8 cellular contexts compared by ENCODE assay signal in the genomic region with DNA sequence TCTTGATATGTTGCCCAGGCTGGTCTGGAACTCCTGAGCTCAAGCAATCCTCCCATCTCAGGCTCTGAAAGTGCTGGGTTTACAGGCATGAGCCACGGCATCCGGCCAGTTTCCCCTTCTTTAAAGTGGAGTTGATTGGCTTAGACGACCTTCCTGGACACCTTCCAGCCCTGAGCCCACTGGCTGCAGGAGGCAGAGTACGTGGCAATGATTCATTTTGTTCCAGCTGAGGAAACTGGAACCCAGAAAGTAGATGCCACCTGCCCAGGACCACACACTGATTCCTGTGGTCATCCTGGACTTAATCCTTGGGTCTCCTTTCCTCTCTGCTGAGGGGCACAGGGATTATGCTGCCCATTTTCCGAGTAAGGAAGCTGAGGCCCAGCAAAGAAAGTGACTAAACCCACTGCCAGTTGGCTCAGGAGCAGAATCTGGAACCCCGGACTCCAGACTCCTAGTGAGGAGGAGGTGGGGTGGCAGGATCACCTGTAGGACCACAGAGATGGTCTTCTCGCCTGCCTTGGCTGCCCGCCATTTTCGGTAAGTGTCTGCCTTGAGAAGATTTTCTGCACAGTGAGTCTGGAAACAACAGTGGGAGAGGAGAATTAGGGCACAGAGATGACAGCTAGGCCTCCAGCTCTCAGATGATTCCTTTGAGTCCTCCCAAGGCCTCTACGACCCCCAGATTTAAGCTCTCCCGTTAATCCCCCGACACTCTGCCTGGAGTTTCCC. TPM values are rescaled to one million over a fixed set of nuclear protein-coding genes. Genes with fewer than 3 reads are reported as not detected.
A peak's percentile ranks its signal among the peaks of the same experiment; 100 is the strongest.
DNase-seq lines count a peak whose midpoint lies in the region; ATAC-seq, FAIRE-seq and TF ChIP-seq lines count a peak whose summit lies in the region.

No MANE protein-coding gene starts in this region.

- TF ChIP-seq CTCF in 22Rv1 (IDR thresholded peaks at IDR 0.05) (no peak), HCT116 (IDR thresholded peaks at IDR 0.05 in 2 of 3, conservative IDR thresholded peaks at IDR 0.05 in 1 of 3; ENCODE audit: borderline replicate concordance in 1 of 3, insufficient read depth in 1 of 3, low read depth in 2 of 3, low read length in 2 of 3) (no peak), kidney (IDR thresholded peaks at IDR 0.05; ENCODE audit: borderline replicate concordance, extremely low read depth, insufficient read depth) (no peak)

- H3K4me3 ChIP-seq in HCT116 (replicated peaks in 1 of 2; ENCODE audit: low read depth in 1 of 2, low read length in 2 of 2) (peak overlapping the region; percentile 81 to 85), kidney (ENCODE audit: low read length in 2 of 2) (peak overlapping the region; percentile 89 to 98)

- H3K27me3 ChIP-seq in HCT116 (ENCODE audit: insufficient read depth, low read length): no peaks in the 10 kb centered on the region

- DNase-seq in HCT116 (ENCODE audit: low read depth, low spot score) (no peak), kidney (no peak)

- H3K9me3 ChIP-seq in HCT116 (ENCODE audit: control insufficient read depth in 1 of 2, insufficient read depth in 1 of 2, low read depth in 1 of 2, low read length in 2 of 2): no peaks in the 10 kb centered on the region
- H3K9me3 ChIP-seq in kidney (ENCODE audit: control insufficient read depth in 1 of 2, low read length in 2 of 2): no peaks in the 10 kb centered on the region

- no peaks in the 10 kb centered on the region for H3K9me2 ChIP-seq in HCT116 (ENCODE audit: insufficient read depth)

- CTCF ChIA-PET in HCT116 (lab: Charles Lee): interaction anchor here (0.7 kb wide), 1 partner anchor 20 kb away, joined by 3 read pairs; no protein-coding TSS in a partner anchor

- H3K9ac ChIP-seq in HCT116 (ENCODE audit: low read length): peak overlapping the region; percentile 90
- H3K9ac ChIP-seq in kidney (ENCODE audit: low read length in 2 of 2): peak overlapping the region; percentile 74 to 94

- FAIRE-seq in kidney (lab: Jason Lieb, UNC): no peak

- H3K27me3 Mint-ChIP-seq in activated naive CD8-positive, alpha-beta T cell: no peaks in the 10 kb centered on the region

- no peak for TF ChIP-seq POLR2A in HCT116 (IDR thresholded peaks at IDR 0.05; ENCODE audit: borderline replicate concordance, extremely low read depth, insufficient read depth, insufficient read length)

- peak overlapping the region; percentile 91 for H3K27ac Mint-ChIP-seq in activated naive CD8-positive, alpha-beta T cell

- no peak overlapping the region for H2AFZ ChIP-seq in HCT116 (ENCODE audit: low read depth, low read length, poor library complexity, severe bottlenecking)

- H3K4me2 ChIP-seq in HCT116 (ENCODE audit: low read length): peak overlapping the region; percentile 89

- no peak for TF ChIP-seq RAD21 in HCT116 (IDR thresholded peaks at IDR 0.05; ENCODE audit: low read depth)

- peaks cover 2% of the 10 kb centered on the region for H3K36me3 Mint-ChIP-seq in activated naive CD8-positive, alpha-beta T cell

- no peaks in the 10 kb centered on the region for H3K9me3 Mint-ChIP-seq in activated naive CD8-positive, alpha-beta T cell (ENCODE audit: low read depth)

- peak overlapping the region; percentile 71 for H3K27ac ChIP-seq in 22Rv1
- H3K27ac ChIP-seq in HCT116 (ENCODE audit: low read depth, low read length): peak overlapping the region; percentile 70
- H3K27ac ChIP-seq in kidney (ENCODE audit: low read depth in 2 of 2, low read length in 2 of 2): peak overlapping the region; percentile 62 to 65
- peak overlapping the region; percentile 87 for H3K27ac ChIP-seq in temporal lobe (ENCODE audit: low read depth, low read length)

- intact Hi-C loops in HCT116 (cut with micrococcal nuclease): loop anchor here (1.0 kb wide), 1 partner anchor 22 kb away; a partner anchor contains a TSS
- intact Hi-C loops in kidney (cut with DNase I): no loop called here

- RAD21 ChIA-PET in HCT116 (lab: Charles Lee; ENCODE audit: low non-redundant PET in 1 of 2, low total read pairs in 2 of 2, uncharacterized antibody in 2 of 2, unreplicated experiment in 2 of 2): no interaction called here

- peaks cover 11 to 14% of the 10 kb centered on the region in 2 experiments for H3K4me1 ChIP-seq in HCT116 (ENCODE audit: control insufficient read depth in 1 of 2, insufficient read depth in 2 of 2, low read length in 2 of 2)
- H3K4me1 ChIP-seq in kidney (ENCODE audit: control insufficient read depth in 1 of 2, insufficient read depth in 1 of 2, low read depth in 1 of 2, low read length in 2 of 2): peaks cover 5 to 8% of the 10 kb centered on the region in 2 donors

- ATAC-seq in HCT116: no peak
- ATAC-seq in HG03175 (IDR thresholded peaks at IDR 0.05; ENCODE audit: unreplicated experiment): no peak
- ATAC-seq in GM18520 (IDR thresholded peaks at IDR 0.05; ENCODE audit: unreplicated experiment): no peak
- ATAC-seq in GM18909 (IDR thresholded peaks at IDR 0.05; ENCODE audit: poor library complexity, unreplicated experiment): no peak

- H3K79me2 ChIP-seq in HCT116 (ENCODE audit: insufficient read depth, low read length): peaks cover 10% of the 10 kb centered on the region; the same call in 1 of the 2 replicates

- no peaks in the 10 kb centered on the region for H4K20me1 ChIP-seq in HCT116 (ENCODE audit: insufficient read depth)

- H3K4me3 Mint-ChIP-seq in activated naive CD8-positive, alpha-beta T cell: peak overlapping the region; percentile 93

- TSS peak; percentile 54 for BruUV-seq in HCT116 (replicated peaks; lab: Mats Ljungman, UMichigan)

- POLR2A ChIA-PET in HCT116 (lab: Charles Lee): interaction anchor here (0.6 to 1.8 kb wide), 2 partner anchors 22 to 29 kb away, joined by 3 to 6 read pairs; a partner anchor contains a TSS

- H3K4me1 Mint-ChIP-seq in activated naive CD8-positive, alpha-beta T cell (ENCODE audit: low read depth): peaks cover 46% of the 10 kb centered on the region

- no peaks in the 10 kb centered on the region for H3K36me3 ChIP-seq in HCT116 (ENCODE audit: control insufficient read depth in 1 of 2, insufficient read depth in 2 of 2, low read length in 2 of 2)
- peaks cover 0 to 6% of the 10 kb centered on the region in 2 donors for H3K36me3 ChIP-seq in kidney (ENCODE audit: control insufficient read depth in 1 of 2, insufficient read depth in 2 of 2, low read length in 2 of 2)

TF ChIP-seq in HCT116, 20 proteins besides CTCF, POLR2A, EP300 and RAD21 (continues in another document):
- TF ChIP-seq EZH2 (IDR thresholded peaks at IDR 0.05) (no peak), SP1 (IDR thresholded peaks at IDR 0.05; ENCODE audit: low read depth) (no peak), FOSL1 (IDR thresholded peaks at IDR 0.05; ENCODE audit: low read depth) (no peak), ZFX (IDR thresholded peaks at IDR 0.05) (no peak), EZH2phosphoT487 (IDR thresholded peaks at IDR 0.05; ENCODE audit: borderline replicate concordance) (no peak), ZNF274 (IDR thresholded peaks at IDR 0.05; ENCODE audit: low read depth, low read length) (no peak)
- TF ChIP-seq, protein P1, sequence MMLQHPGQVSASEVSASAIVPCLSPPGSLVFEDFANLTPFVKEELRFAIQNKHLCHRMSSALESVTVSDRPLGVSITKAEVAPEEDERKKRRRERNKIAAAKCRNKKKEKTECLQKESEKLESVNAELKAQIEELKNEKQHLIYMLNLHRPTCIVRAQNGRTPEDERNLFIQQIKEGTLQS (IDR thresholded peaks at IDR 0.05): no peak
- TF ChIP-seq, protein P2, sequence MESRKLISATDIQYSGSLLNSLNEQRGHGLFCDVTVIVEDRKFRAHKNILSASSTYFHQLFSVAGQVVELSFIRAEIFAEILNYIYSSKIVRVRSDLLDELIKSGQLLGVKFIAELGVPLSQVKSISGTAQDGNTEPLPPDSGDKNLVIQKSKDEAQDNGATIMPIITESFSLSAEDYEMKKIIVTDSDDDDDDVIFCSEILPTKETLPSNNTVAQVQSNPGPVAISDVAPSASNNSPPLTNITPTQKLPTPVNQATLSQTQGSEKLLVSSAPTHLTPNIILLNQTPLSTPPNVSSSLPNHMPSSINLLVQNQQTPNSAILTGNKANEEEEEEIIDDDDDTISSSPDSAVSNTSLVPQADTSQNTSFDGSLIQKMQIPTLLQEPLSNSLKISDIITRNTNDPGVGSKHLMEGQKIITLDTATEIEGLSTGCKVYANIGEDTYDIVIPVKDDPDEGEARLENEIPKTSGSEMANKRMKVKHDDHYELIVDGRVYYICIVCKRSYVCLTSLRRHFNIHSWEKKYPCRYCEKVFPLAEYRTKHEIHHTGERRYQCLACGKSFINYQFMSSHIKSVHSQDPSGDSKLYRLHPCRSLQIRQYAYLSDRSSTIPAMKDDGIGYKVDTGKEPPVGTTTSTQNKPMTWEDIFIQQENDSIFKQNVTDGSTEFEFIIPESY (IDR thresholded peaks at IDR 0.05; ENCODE audit: extremely low read depth, insufficient replicate concordance, low read length): no peak

RNA-seq across cellular contexts. Expression of a gene that starts 0.7 kb away (rescaled TPM):
- total RNA-seq in HCT116 (2021; ENCODE audit: unreplicated experiment) (37.4 TPM), kidney (24.5 TPM), temporal lobe (12.0 TPM)
- polyA plus RNA-seq in HCT116 (2012): 28.7 and 35.0 TPM in 2 replicates
- 19.3 TPM for polyA plus RNA-seq in kidney (ENCODE audit: insufficient read depth, low read depth, low replicate concordance)

RNA-seq across cellular contexts. Expression of a gene that starts 1.0 kb away (rescaled TPM):
- total RNA-seq in HCT116 (2021; ENCODE audit: unreplicated experiment) (0.17 TPM), kidney (14.8 TPM), temporal lobe (7.4 TPM)
- polyA plus RNA-seq in HCT116 (2012): 0.12 and 0.40 TPM in 2 replicates
- 41.8 TPM for polyA plus RNA-seq in kidney (ENCODE audit: insufficient read depth, low read depth, low replicate concordance)

RNA-seq across cellular contexts. Expression of a gene that starts 21.3 kb away (rescaled TPM):
- total RNA-seq in HCT116 (2021; ENCODE audit: unreplicated experiment) (14.6 TPM), kidney (24.2 TPM), temporal lobe (92.0 TPM)
- polyA plus RNA-seq in HCT116 (2012): 3.4 and 3.9 TPM in 2 replicates
- polyA plus RNA-seq in kidney (ENCODE audit: insufficient read depth, low read depth, low replicate concordance): 9.5 TPM

RNA-seq across cellular contexts. Expression of a gene that starts 21.8 kb away (rescaled TPM):
- total RNA-seq in HCT116 (2021; ENCODE audit: unreplicated experiment) (11.2 TPM), kidney (15.3 TPM), temporal lobe (5.2 TPM)
- 11.4 and 11.9 TPM in 2 replicates for polyA plus RNA-seq in HCT116 (2012)
- 25.6 TPM for polyA plus RNA-seq in kidney (ENCODE audit: insufficient read depth, low read depth, low replicate concordance)

RNA-seq across cellular contexts. Expression of a gene that starts 37.3 kb away (rescaled TPM):
- not detected for total RNA-seq in HCT116 (2021; ENCODE audit: unreplicated experiment)
- 0.16 and 0.20 TPM in 2 replicates for polyA plus RNA-seq in HCT116 (2012)
- 0.28 TPM for total RNA-seq in kidney
- polyA plus RNA-seq in kidney (ENCODE audit: insufficient read depth, low read depth, low replicate concordance): 0.22 TPM
- not detected for total RNA-seq in temporal lobe
